22 cellular contexts compared by ENCODE assay signal in genomic region chr10:29826801-29827200, GRCh38.
A peak's percentile ranks its signal among the peaks of the same experiment; 100 is the strongest.
DNase-seq lines count a peak whose midpoint lies in the region; ATAC-seq and TF ChIP-seq lines count a peak whose summit lies in the region.
"Had no signal": no experiment of that assay in that cellular context is flagged by ENCODE, and none has a peak within 500 bp of the region (broad histone marks: within the 10 kb centered on the region; RNA-seq: fewer than 3 reads in every experiment).

No MANE protein-coding gene starts in this region.

- 52 to 58% methylated on average over 2 of the region's 2 CpGs for WGBS in sigmoid colon, 2 donors

- H3K27ac ChIP-seq in BLaER1 (no peak overlapping the region), foreskin keratinocyte (peak overlapping the region; percentile 63), sigmoid colon (peak overlapping the region in 3 of 4 donors; percentile 77 to 97 (median 96))

- TF ChIP-seq EP300 in sigmoid colon (IDR thresholded peaks at IDR 0.05): no peak

- peaks cover 8% of the 10 kb centered on the region for H3K36me3 Mint-ChIP-seq in dendritic cell treated with granulocyte-macrophage colony-stimulating factor and Interleukin-4, amounts not matched to agents 40 ng/mL and 50 ng/mL, for 4 days (ENCODE audit: low read depth)
- no peaks in the 10 kb centered on the region for H3K36me3 Mint-ChIP-seq in activated T-helper 2 cell treated with anti-CD3 and anti-CD28 coated beads, Interferon-gamma antibody, Interleukin-2, Interleukin-4, amounts not matched to agents 10 μg/mL and 5 μg/mL and 100 μg/mL, durations not matched to agents 14 hours and 24 hours and 36 hours (ENCODE audit: low read depth)
- H3K36me3 Mint-ChIP-seq: CD14-positive monocyte had no signal

- H3K9me3 ChIP-seq in BLaER1: peaks cover 29% of the 10 kb centered on the region
- no peaks in the 10 kb centered on the region for H3K9me3 ChIP-seq in sigmoid colon

- intact Hi-C loops in dendritic cell treated with granulocyte-macrophage colony-stimulating factor and Interleukin-4, amounts not matched to agents 40 ng/mL and 50 ng/mL, for 4 days (cut with micrococcal nuclease): no loop called here
- intact Hi-C loops in sigmoid colon (cut with DNase I): no loop called here
- intact Hi-C loops in activated T-helper 2 cell treated with anti-CD3 and anti-CD28 coated beads, Interferon-gamma antibody, Interleukin-2, Interleukin-4, amounts not matched to agents 10 μg/mL and 5 μg/mL and 100 μg/mL, durations not matched to agents 14 hours and 24 hours and 36 hours (cut with micrococcal nuclease): no loop called here

- H3K36me3 ChIP-seq in BLaER1: no peaks in the 10 kb centered on the region
- H3K36me3 ChIP-seq in sigmoid colon: no peaks in the 10 kb centered on the region

- ATAC-seq in foreskin keratinocyte: peak; percentile 45
- ATAC-seq in HG03175 (IDR thresholded peaks at IDR 0.05; ENCODE audit: unreplicated experiment): no peak
- ATAC-seq: Panc1, SK-N-SH treated with all-trans-retinoic acid at 6 μM for 48 hours had no signal

- no peak overlapping the region for H3K9ac ChIP-seq in BLaER1

- TF ChIP-seq POLR2A in sigmoid colon (IDR thresholded peaks at IDR 0.05): no peak

- H3K9me3 Mint-ChIP-seq in dendritic cell treated with granulocyte-macrophage colony-stimulating factor and Interleukin-4, amounts not matched to agents 40 ng/mL and 50 ng/mL, for 4 days: peaks cover 25% of the 10 kb centered on the region
- peaks cover 3% of the 10 kb centered on the region for H3K9me3 Mint-ChIP-seq in activated T-helper 2 cell treated with anti-CD3 and anti-CD28 coated beads, Interferon-gamma antibody, Interleukin-2, Interleukin-4, amounts not matched to agents 10 μg/mL and 5 μg/mL and 100 μg/mL, durations not matched to agents 14 hours and 24 hours and 36 hours
- H3K9me3 Mint-ChIP-seq: H9, HFFc6 had no signal

- no peak overlapping the region for H3K4me3 Mint-ChIP-seq in dendritic cell treated with granulocyte-macrophage colony-stimulating factor and Interleukin-4, amounts not matched to agents 40 ng/mL and 50 ng/mL, for 4 days
- H3K4me3 Mint-ChIP-seq in activated T-helper 2 cell treated with anti-CD3 and anti-CD28 coated beads, Interferon-gamma antibody, Interleukin-2, Interleukin-4, amounts not matched to agents 10 μg/mL and 5 μg/mL and 100 μg/mL, durations not matched to agents 14 hours and 24 hours and 36 hours (ENCODE audit: low read depth): no peak overlapping the region
- H3K4me3 Mint-ChIP-seq: CD14-positive monocyte, H9, HFFc6 had no signal

- no peaks in the 10 kb centered on the region for H4K20me1 ChIP-seq in BLaER1

- peak overlapping the region; percentile 72 for H3K27ac Mint-ChIP-seq in dendritic cell treated with granulocyte-macrophage colony-stimulating factor and Interleukin-4, amounts not matched to agents 40 ng/mL and 50 ng/mL, for 4 days
- no peak overlapping the region for H3K27ac Mint-ChIP-seq in activated T-helper 2 cell treated with anti-CD3 and anti-CD28 coated beads, Interferon-gamma antibody, Interleukin-2, Interleukin-4, amounts not matched to agents 10 μg/mL and 5 μg/mL and 100 μg/mL, durations not matched to agents 14 hours and 24 hours and 36 hours
- H3K27ac Mint-ChIP-seq: H9, HFFc6 had no signal

- H3K4me3 ChIP-seq in BLaER1 (no peak overlapping the region), sigmoid colon (no peak overlapping the region)

- DNase-seq in foreskin keratinocyte (no peak), sigmoid colon (no peak)
- no peak for DNase-seq in stimulated activated CD8-positive, alpha-beta memory T cell treated with anti-CD3 and anti-CD28 coated beads, Interleukin-4, amount 100 ng/mL, for 48 hours
- DNase-seq in activated T-helper 2 cell treated with anti-CD3 and anti-CD28 coated beads, Interferon-gamma antibody, Interleukin-2, Interleukin-4, amounts not matched to agents 10 μg/mL and 5 μg/mL and 100 μg/mL, durations not matched to agents 14 hours and 24 hours and 36 hours (ENCODE audit: low spot score): no peak
- DNase-seq: AML-193, EL, GF-D8, H9, HFFc6, KG1, NCI-H1092 treated with DMSO at 0.1 percent for 48 hours, NCI-H1436 treated with DMSO at 0.1 percent for 48 hours, NCI-H1930, NCI-H226, NCI-H510A treated with DMSO at 0.1 percent for 48 hours, NCI-H748 treated with DMSO at 0.1 percent for 48 hours had no signal

- H3K4me2 ChIP-seq in BLaER1: peak overlapping the region; percentile 51

- TF ChIP-seq CTCF in foreskin keratinocyte (conservative IDR thresholded peaks at IDR 0.05) (no peak), sigmoid colon (IDR thresholded peaks at IDR 0.05) (no peak)

- H3K27me3 ChIP-seq in BLaER1 (no peaks in the 10 kb centered on the region), foreskin keratinocyte (no peaks in the 10 kb centered on the region), sigmoid colon (no peaks in the 10 kb centered on the region)

- H3K4me1 ChIP-seq in BLaER1: peaks cover 15% of the 10 kb centered on the region
- H3K4me1 ChIP-seq in foreskin keratinocyte: peaks cover 18% of the 10 kb centered on the region
- peaks cover 0 to 64% (median 40%) of the 10 kb centered on the region in 4 donors for H3K4me1 ChIP-seq in sigmoid colon

- peaks cover 20% of the 10 kb centered on the region for H3K4me1 Mint-ChIP-seq in dendritic cell treated with granulocyte-macrophage colony-stimulating factor and Interleukin-4, amounts not matched to agents 40 ng/mL and 50 ng/mL, for 4 days (ENCODE audit: low read depth)
- no peaks in the 10 kb centered on the region for H3K4me1 Mint-ChIP-seq in activated T-helper 2 cell treated with anti-CD3 and anti-CD28 coated beads, Interferon-gamma antibody, Interleukin-2, Interleukin-4, amounts not matched to agents 10 μg/mL and 5 μg/mL and 100 μg/mL, durations not matched to agents 14 hours and 24 hours and 36 hours (ENCODE audit: low read depth)

- H3K27me3 Mint-ChIP-seq in dendritic cell treated with granulocyte-macrophage colony-stimulating factor and Interleukin-4, amounts not matched to agents 40 ng/mL and 50 ng/mL, for 4 days: peaks cover 1% of the 10 kb centered on the region
- H3K27me3 Mint-ChIP-seq in activated T-helper 2 cell treated with anti-CD3 and anti-CD28 coated beads, Interferon-gamma antibody, Interleukin-2, Interleukin-4, amounts not matched to agents 10 μg/mL and 5 μg/mL and 100 μg/mL, durations not matched to agents 14 hours and 24 hours and 36 hours (ENCODE audit: low read depth): no peaks in the 10 kb centered on the region
